ENCODE assay signal across 8 cellular contexts in the genomic region with DNA sequence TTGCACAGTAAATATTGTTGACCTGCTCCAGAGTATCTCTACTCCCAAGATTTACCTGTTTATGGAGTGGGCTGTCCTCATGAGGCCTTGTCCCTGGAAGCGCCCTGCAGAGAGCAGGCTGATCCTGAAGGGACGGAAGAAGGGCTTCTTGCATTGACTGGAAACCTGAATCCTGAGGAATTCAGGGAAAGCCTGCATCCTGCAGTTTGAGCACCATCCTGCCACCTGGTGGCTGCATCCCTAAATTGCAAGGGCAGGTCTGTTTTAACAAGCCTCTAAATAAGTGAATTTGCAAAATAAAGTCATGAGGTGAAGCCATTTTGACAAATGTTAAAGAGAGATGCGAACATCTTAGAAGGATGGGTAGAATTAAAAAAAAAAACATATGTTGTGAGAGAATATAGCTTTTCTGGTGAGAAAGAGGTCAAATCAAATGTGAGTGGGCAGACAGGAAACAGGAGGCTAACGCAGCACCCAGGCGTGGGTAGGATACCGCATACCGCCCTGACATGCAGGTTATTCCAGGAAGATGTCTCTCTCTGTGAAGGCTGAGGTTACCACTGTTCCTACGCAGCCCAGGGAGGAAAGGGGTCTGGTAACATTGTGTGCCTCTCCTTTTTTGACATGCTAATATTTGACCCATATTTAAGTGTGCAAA.
DNase-seq lines count a peak whose midpoint lies in the region; TF ChIP-seq lines count a peak whose summit lies in the region.

No MANE protein-coding gene starts in this region.

- no peaks in the 10 kb centered on the region for H3K9me3 Mint-ChIP-seq in endothelial cell (ENCODE audit: unreplicated experiment)

- H3K27me3 Mint-ChIP-seq in endothelial cell (ENCODE audit: unreplicated experiment): peaks cover 8% of the 10 kb centered on the region

- H3K4me3 Mint-ChIP-seq in endothelial cell (ENCODE audit: unreplicated experiment): no peak overlapping the region

- no peaks in the 10 kb centered on the region for H3K36me3 Mint-ChIP-seq in endothelial cell (ENCODE audit: low read depth, unreplicated experiment)

- in situ Hi-C loops in G401 (cut with HindIII; ENCODE audit: low sequenced_read_pairs): no loop called here

- no peak overlapping the region for H3K27ac Mint-ChIP-seq in endothelial cell (ENCODE audit: unreplicated experiment)

- peak; percentile 89 for DNase-seq in DMS 273 (lab: John Stamatoyannopoulos, UW; ENCODE audit: unreplicated experiment)
- peak; percentile 16 for DNase-seq in LoVo (ENCODE audit: low spot score)
- peak; percentile 31 to 32 for DNase-seq in activated CD4-positive, alpha-beta T cell treated with anti-CD3 and anti-CD28 coated beads, Interleukin-2, amount 50 U/mL, for 4 hours
- DNase-seq in endothelial cell (ENCODE audit: low spot score): peak; percentile 76
- peak; percentile 6 for DNase-seq in non-pigmented ciliary epithelial cell (ENCODE audit: low read depth)
- DNase-seq in NCI-H2196 treated with DMSO at 0.1 percent for 48 hours (lab: John Stamatoyannopoulos, UW; ENCODE audit: unreplicated experiment): no peak
- DNase-seq in OCI-M2 (lab: John Stamatoyannopoulos, UW; ENCODE audit: unreplicated experiment): no peak
- no peak for DNase-seq in G401 (ENCODE audit: low spot score)

- H3K4me1 Mint-ChIP-seq in endothelial cell (ENCODE audit: unreplicated experiment): no peaks in the 10 kb centered on the region

- peak; percentile 94 for TF ChIP-seq CTCF in endothelial cell (IDR thresholded peaks at IDR 0.05; ENCODE audit: unreplicated experiment)

Comparison
In these comparisons a context has a peak if more than half of its experiments do, and no peak if none do; other contexts are left out.
1. DNase-seq: peak in DMS 273 (single experiment), LoVo (single experiment), activated CD4-positive, alpha-beta T cell treated with anti-CD3 and anti-CD28 coated beads, Interleukin-2, amount 50 U/mL, for 4 hours (2 of 2), endothelial cell (single experiment) and non-pigmented ciliary epithelial cell (single experiment); none in NCI-H2196 treated with DMSO at 0.1 percent for 48 hours (single experiment), OCI-M2 (single experiment) and G401 (single experiment).